In the genomic region with DNA sequence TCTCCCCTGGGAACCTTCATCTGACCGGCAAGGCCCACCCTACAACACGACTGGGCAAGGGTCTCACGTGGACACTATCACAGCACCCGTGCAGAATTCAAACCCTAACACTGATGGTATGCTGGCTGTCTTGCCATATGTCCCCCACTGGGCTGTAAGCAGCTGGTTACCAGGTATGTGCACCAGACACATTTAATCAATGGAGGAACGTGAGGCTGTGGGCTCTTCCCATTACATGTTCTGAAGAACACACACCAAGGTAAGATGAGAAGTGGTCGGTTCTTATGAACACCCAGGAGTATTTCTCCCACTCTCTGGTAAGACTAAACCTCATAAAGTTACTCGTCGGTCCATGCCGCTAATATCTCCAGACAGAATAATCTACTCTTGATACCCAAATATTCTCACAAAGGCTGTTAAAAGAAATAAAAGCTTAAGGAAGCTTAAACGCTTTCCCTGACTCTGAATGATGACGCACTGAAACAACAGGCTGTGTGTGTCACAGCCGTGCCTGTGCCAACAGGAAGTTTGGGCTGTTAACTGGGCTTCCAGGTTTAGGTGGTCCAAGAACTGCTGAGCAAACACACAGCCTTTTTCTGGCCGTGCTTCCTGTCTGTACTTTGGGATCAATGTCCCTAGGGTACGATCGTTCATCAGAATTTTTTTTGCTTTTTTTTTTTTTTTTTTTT, we compare ENCODE assay signal across 10 cellular contexts.
DNase-seq lines count a peak whose midpoint lies in the region; ATAC-seq, FAIRE-seq and TF ChIP-seq lines count a peak whose summit lies in the region.
"Had no signal": no experiment of that assay in that cellular context is flagged by ENCODE, and none has a peak within 500 bp of the region (broad histone marks: within the 10 kb centered on the region; RNA-seq: fewer than 3 reads in every experiment).

No MANE protein-coding gene starts in this region.

- CTCF ChIA-PET in HepG2 (lab: Yijun Ruan, JAX; ENCODE audit: low intra/inter-chr PET ratio, low total read pairs): no interaction called here

- H3K27me3 ChIP-seq in HepG2 (ENCODE audit: control insufficient read depth in 1 of 2, insufficient read depth in 2 of 2, low read length in 2 of 2) (no peaks in the 10 kb centered on the region), thyroid gland (no peaks in the 10 kb centered on the region), MM.1S (replicated peaks; ENCODE audit: insufficient read depth, low read length) (no peaks in the 10 kb centered on the region)

- H3K36me3 ChIP-seq in HepG2 (replicated peaks in 1 of 2; ENCODE audit: control insufficient read depth in 1 of 2, insufficient read depth in 2 of 2, low read length in 2 of 2) (peaks cover 39 to 67% of the 10 kb centered on the region in 2 experiments), thyroid gland (no peaks in the 10 kb centered on the region), MM.1S (replicated peaks; ENCODE audit: insufficient read depth, low read length) (no peaks in the 10 kb centered on the region)

- H3F3A ChIP-seq in MM.1S (ENCODE audit: insufficient read depth, low read length): no peaks in the 10 kb centered on the region

- H3K4me1 ChIP-seq in HepG2 (ENCODE audit: insufficient read depth, low read length) (peaks cover 42% of the 10 kb centered on the region), thyroid gland (peaks cover 3 to 14% of the 10 kb centered on the region in 2 donors), MM.1S (ENCODE audit: low read length) (no peaks in the 10 kb centered on the region)

- H3K4me2 ChIP-seq in HepG2 (ENCODE audit: low read depth, low read length): no peak overlapping the region
- no peak overlapping the region for H3K4me2 ChIP-seq in MM.1S (ENCODE audit: low read depth, low read length)

- H3K9ac ChIP-seq in HepG2 (ENCODE audit: insufficient read depth, low read depth, low read length): no peak overlapping the region
- no peak overlapping the region for H3K9ac ChIP-seq in MM.1S (ENCODE audit: low read length)

- H3K4me3 ChIP-seq in coronary artery (peak overlapping the region; percentile 27), HepG2 (replicated peaks in 1 of 3; ENCODE audit: insufficient read depth in 1 of 3, low read depth in 2 of 3, low read length in 3 of 3) (no peak overlapping the region), thyroid gland (replicated peaks in 1 of 3) (no peak overlapping the region), MM.1S (ENCODE audit: low read length) (no peak overlapping the region)

- POLR2A ChIA-PET in HepG2 (lab: Yijun Ruan, JAX): no interaction called here

- intact Hi-C loops in HepG2 (cut with micrococcal nuclease; ENCODE audit: unreplicated experiment) (no loop called here), thyroid gland (cut with DNase I) (no loop called here)

- H3K9me2 ChIP-seq in MM.1S (replicated peaks; ENCODE audit: insufficient read depth, low read length): no peaks in the 10 kb centered on the region

- in situ Hi-C loops in HepG2 (cut with HindIII; ENCODE audit: extremely low pct_ligation_motif_present, low pct_unique_long_range_greater_than_20kb): no loop called here

- no TSS peak for BruUV-seq in HepG2 (replicated peaks; lab: Mats Ljungman, UMichigan)

- H3K79me2 ChIP-seq in HepG2 (ENCODE audit: insufficient read depth, low read length) (no peaks in the 10 kb centered on the region), MM.1S (ENCODE audit: low read length) (no peaks in the 10 kb centered on the region)

- 83% methylated on average over 15 of the region's 15 CpGs for WGBS in HepG2 (ENCODE audit: low lambda C conversion rate)
- 67 to 77% methylated on average over 15 of the region's 15 CpGs for WGBS in thyroid gland, 2 donors

- DNase-seq in NCI-H1092 (lab: John Stamatoyannopoulos, UW): peak; percentile 15
- no peak for DNase-seq in coronary artery (ENCODE audit: low spot score)
- no peak for DNase-seq in HepG2 (ENCODE audit: low spot score)
- DNase-seq in thyroid gland: peak; percentile 26 to 46
- DNase-seq in iPS-NIHi7 (ENCODE audit: extremely low spot score): no peak
- DNase-seq in MM.1S: no peak
- DNase-seq: activated naive CD4-positive, alpha-beta T cell treated with anti-CD3 and anti-CD28 coated beads, Interleukin-2, amount 10 ng/mL, durations not matched to agents 7 days and 5 days; RPMI8226 had no signal

- no peak for TF ChIP-seq CTCF in coronary artery (IDR thresholded peaks at IDR 0.05)
- TF ChIP-seq CTCF in HepG2 (CRISPR knock-in tag; IDR thresholded peaks at IDR 0.05): no peak
- TF ChIP-seq CTCF in thyroid gland (IDR thresholded peaks at IDR 0.05): no peak
- TF ChIP-seq CTCF in MM.1S (IDR thresholded peaks at IDR 0.05; ENCODE audit: low read length): no peak

- TF ChIP-seq RAD21 in HepG2 (CRISPR knock-in tag; IDR thresholded peaks at IDR 0.05): no peak

- FAIRE-seq in HepG2 (lab: Jason Lieb, UNC): no peak

- TF ChIP-seq EP300 in HepG2 (IDR thresholded peaks at IDR 0.05; ENCODE audit: low read depth in 2 of 2, low read length in 2 of 2) (no peak), HepG2 (CRISPR knock-in tag; IDR thresholded peaks at IDR 0.05; ENCODE audit: borderline replicate concordance) (no peak)

- H3K9me3 ChIP-seq in HepG2 (ENCODE audit: low read length): no peaks in the 10 kb centered on the region
- H3K9me3 ChIP-seq in thyroid gland: no peaks in the 10 kb centered on the region
- no peaks in the 10 kb centered on the region for H3K9me3 ChIP-seq in MM.1S (replicated peaks; ENCODE audit: insufficient read depth, low read length)

- no peak overlapping the region for H2AFZ ChIP-seq in HepG2 (ENCODE audit: low read length)
- no peak overlapping the region for H2AFZ ChIP-seq in MM.1S (ENCODE audit: low read length)

- ATAC-seq in HepG2: peak; percentile 43
- no peak for ATAC-seq in GM21723 (IDR thresholded peaks at IDR 0.05; ENCODE audit: unreplicated experiment)
- no peak for ATAC-seq in HG03520 (IDR thresholded peaks at IDR 0.05; ENCODE audit: unreplicated experiment)

- TF ChIP-seq POLR2A in HepG2 (IDR thresholded peaks at IDR 0.05; ENCODE audit: insufficient read depth in 1 of 2, low read depth in 2 of 2, low read length in 2 of 2) (no peak), thyroid gland (IDR thresholded peaks at IDR 0.05) (no peak)

- H4K20me1 ChIP-seq in HepG2 (ENCODE audit: insufficient read depth, low read length): no peaks in the 10 kb centered on the region
- H4K20me1 ChIP-seq in MM.1S (ENCODE audit: insufficient read depth, low read length): no peaks in the 10 kb centered on the region

- H3K27ac ChIP-seq in coronary artery (peak overlapping the region; percentile 66 to 73), HepG2 (ENCODE audit: extremely low read length, insufficient read depth, low read length) (no peak overlapping the region), thyroid gland (peak overlapping the region; percentile 7 to 70 (median 30)), MM.1S (ENCODE audit: low read length) (no peak overlapping the region)

TF ChIP-seq in HepG2, 621 proteins besides CTCF, POLR2A, EP300 and RAD21 (continues in another document):
- TF ChIP-seq, protein P1, sequence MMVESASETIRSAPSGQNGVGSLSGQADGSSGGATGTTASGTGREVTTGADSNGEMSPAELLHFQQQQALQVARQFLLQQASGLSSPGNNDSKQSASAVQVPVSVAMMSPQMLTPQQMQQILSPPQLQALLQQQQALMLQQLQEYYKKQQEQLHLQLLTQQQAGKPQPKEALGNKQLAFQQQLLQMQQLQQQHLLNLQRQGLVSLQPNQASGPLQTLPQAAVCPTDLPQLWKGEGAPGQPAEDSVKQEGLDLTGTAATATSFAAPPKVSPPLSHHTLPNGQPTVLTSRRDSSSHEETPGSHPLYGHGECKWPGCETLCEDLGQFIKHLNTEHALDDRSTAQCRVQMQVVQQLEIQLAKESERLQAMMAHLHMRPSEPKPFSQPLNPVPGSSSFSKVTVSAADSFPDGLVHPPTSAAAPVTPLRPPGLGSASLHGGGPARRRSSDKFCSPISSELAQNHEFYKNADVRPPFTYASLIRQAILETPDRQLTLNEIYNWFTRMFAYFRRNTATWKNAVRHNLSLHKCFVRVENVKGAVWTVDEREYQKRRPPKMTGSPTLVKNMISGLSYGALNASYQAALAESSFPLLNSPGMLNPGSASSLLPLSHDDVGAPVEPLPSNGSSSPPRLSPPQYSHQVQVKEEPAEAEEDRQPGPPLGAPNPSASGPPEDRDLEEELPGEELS (CRISPR knock-in tag; IDR thresholded peaks at IDR 0.05): 0 out of 2 replicates have a peak, but pooled peaks have one; percentile 17
- TF ChIP-seq, protein P2, sequence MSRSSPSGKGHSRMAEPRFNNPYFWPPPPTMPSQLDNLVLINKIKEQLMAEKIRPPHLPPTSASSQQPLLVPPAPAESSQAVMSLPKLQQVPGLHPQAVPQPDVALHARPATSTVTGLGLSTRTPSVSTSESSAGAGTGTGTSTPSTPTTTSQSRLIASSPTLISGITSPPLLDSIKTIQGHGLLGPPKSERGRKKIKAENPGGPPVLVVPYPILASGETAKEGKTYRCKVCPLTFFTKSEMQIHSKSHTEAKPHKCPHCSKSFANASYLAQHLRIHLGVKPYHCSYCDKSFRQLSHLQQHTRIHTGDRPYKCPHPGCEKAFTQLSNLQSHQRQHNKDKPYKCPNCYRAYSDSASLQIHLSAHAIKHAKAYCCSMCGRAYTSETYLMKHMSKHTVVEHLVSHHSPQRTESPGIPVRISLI (CRISPR knock-in tag; IDR thresholded peaks at IDR 0.05; ENCODE audit: borderline replicate concordance): peak; percentile 71; the same call in 1 of the 2 replicates
- TF ChIP-seq TEAD3 (CRISPR knock-in tag; optimal IDR thresholded peaks at IDR 0.05; ENCODE audit: borderline replicate concordance): peak; percentile 6
- TF ChIP-seq ZNF431 (CRISPR knock-in tag; IDR thresholded peaks at IDR 0.05; ENCODE audit: borderline replicate concordance, low read depth): no peak
- TF ChIP-seq, protein P3, sequence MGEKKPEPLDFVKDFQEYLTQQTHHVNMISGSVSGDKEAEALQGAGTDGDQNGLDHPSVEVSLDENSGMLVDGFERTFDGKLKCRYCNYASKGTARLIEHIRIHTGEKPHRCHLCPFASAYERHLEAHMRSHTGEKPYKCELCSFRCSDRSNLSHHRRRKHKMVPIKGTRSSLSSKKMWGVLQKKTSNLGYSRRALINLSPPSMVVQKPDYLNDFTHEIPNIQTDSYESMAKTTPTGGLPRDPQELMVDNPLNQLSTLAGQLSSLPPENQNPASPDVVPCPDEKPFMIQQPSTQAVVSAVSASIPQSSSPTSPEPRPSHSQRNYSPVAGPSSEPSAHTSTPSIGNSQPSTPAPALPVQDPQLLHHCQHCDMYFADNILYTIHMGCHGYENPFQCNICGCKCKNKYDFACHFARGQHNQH (CRISPR knock-in tag; IDR thresholded peaks at IDR 0.05): 0 out of 2 replicates have a peak, but pooled peaks have one; percentile 45
- TF ChIP-seq PHF20 (CRISPR knock-in tag; IDR thresholded peaks at IDR 0.05): peak; percentile 40; the same call in 1 of the 2 replicates
- 0 out of 2 replicates have a peak, but pooled peaks have one; percentile 13 for TF ChIP-seq CREM (IDR thresholded peaks at IDR 0.05)
- no peak for TF ChIP-seq CREM (CRISPR knock-in tag; IDR thresholded peaks at IDR 0.05)
- TF ChIP-seq MEIS1 (CRISPR knock-in tag; IDR thresholded peaks at IDR 0.05; ENCODE audit: borderline replicate concordance): 0 out of 2 replicates have a peak, but pooled peaks have one; percentile 21
- TF ChIP-seq HOXA5 (CRISPR knock-in tag; IDR thresholded peaks at IDR 0.05): no peak
- peak; percentile 85; the same call in 1 of the 2 replicates for TF ChIP-seq ETV5 (CRISPR knock-in tag; IDR thresholded peaks at IDR 0.05; ENCODE audit: borderline replicate concordance)

Comparison
In these comparisons a context has a peak if more than half of its experiments do, and no peak if none do; other contexts are left out.
1. DNase-seq: peak in NCI-H1092 (single experiment) and thyroid gland (2 of 2); none in coronary artery (single experiment), HepG2 (single experiment), iPS-NIHi7 (single experiment) and MM.1S (single experiment).
2. H3K27ac ChIP-seq: peak in coronary artery (2 of 2) and thyroid gland (3 of 3); none in HepG2 (single experiment) and MM.1S (single experiment).